ENCODE assay signal across 9 cellular contexts in genomic region chr16:67892375-67892774, GRCh38. TPM values are rescaled to one million over a fixed set of nuclear protein-coding genes. Genes with fewer than 3 reads are reported as not detected.
DNase-seq lines count a peak whose midpoint lies in the region; ATAC-seq, FAIRE-seq and TF ChIP-seq lines count a peak whose summit lies in the region.
"Had no signal": no experiment of that assay in that cellular context is flagged by ENCODE, and none has a peak within 500 bp of the region (broad histone marks: within the 10 kb centered on the region; RNA-seq: fewer than 3 reads in every experiment).

No MANE protein-coding gene starts in this region.

- no peak for DNase-seq in heart right ventricle
- DNase-seq in Right ventricle myocardium superior, result no peak
- no peak for DNase-seq in K562 (ENCODE audit: extremely low read depth in 1 of 4, low spot score in 3 of 4)
- DNase-seq in uterus, result no peak
- no peak for DNase-seq in mucosa of gallbladder (ENCODE audit: low spot score)
- no peak for DNase-seq in lower leg skin (ENCODE audit: low spot score in 2 of 2)

- 0 out of 2 replicates have a peak, but pooled peaks cover 4% of the 10 kb centered on the region for H4K20me1 ChIP-seq in K562 (replicated peaks; ENCODE audit: control insufficient read depth, insufficient read depth, low read length)

- intact Hi-C loops in heart right ventricle (cut with DNase I), result loop anchor here in 1 of 10 donors (5.0 kb wide), 1 partner anchor 50 kb away; the partner anchor contains the start of gene THAP11
- intact Hi-C loops in Right ventricle myocardium superior (cut with DNase I), result no loop called here
- intact Hi-C loops in K562 (cut with micrococcal nuclease), result loop anchor here (2.0 kb wide), 1 partner anchor 46 kb away; the partner anchor contains the start of genes CENPT and NUTF2
- intact Hi-C loops in uterus (cut with DNase I; ENCODE audit: low total_unique reads), result no loop called here
- intact Hi-C loops in lower leg skin (cut with DNase I; ENCODE audit: low total_unique reads), result no loop called here

- ATAC-seq in heart right ventricle (no peak), Right ventricle myocardium superior (ENCODE audit: poor library complexity) (no peak), K562 (no peak), GM21528 (IDR thresholded peaks at IDR 0.05; ENCODE audit: low FRiP score, unreplicated experiment) (no peak)

- POLR2A ChIA-PET in K562 (lab: Yijun Ruan, JAX), result interaction anchor here (0.6 to 1.6 kb wide), 4 partner anchors 13 to 44 kb away, joined by 3 to 5 read pairs (median 4); partner anchors contain the start of gene CTRL

- H3K27me3 ChIP-seq in heart right ventricle (no peaks in the 10 kb centered on the region), K562 (ENCODE audit: control insufficient read depth in 2 of 2, insufficient read depth in 2 of 2, low read length in 2 of 2) (no peaks in the 10 kb centered on the region), uterus (no peaks in the 10 kb centered on the region)

- peak overlapping the region in 8 of 10 donors; percentile 90 to 99 (median 98) for H3K27ac ChIP-seq in heart right ventricle
- H3K27ac ChIP-seq in K562 (ENCODE audit: extremely low read depth, low read depth, low read length), result peak overlapping the region; percentile 76; the same call in 2 of the 3 replicates
- H3K27ac ChIP-seq in mesodermal cell (ENCODE audit: low read depth, low read length, severe bottlenecking), result no peak overlapping the region
- peak overlapping the region; percentile 77 to 88 for H3K27ac ChIP-seq in uterus

- TF ChIP-seq POLR2A in K562 (conservative IDR thresholded peaks at IDR 0.05) (no peak), uterus (IDR thresholded peaks at IDR 0.05) (no peak), lower leg skin (IDR thresholded peaks at IDR 0.05) (no peak)

- H3K79me2 ChIP-seq in K562 (ENCODE audit: control insufficient read depth, insufficient read depth, low read length), result peaks cover 42% of the 10 kb centered on the region

- peak overlapping the region; percentile 70 for H3K4me2 ChIP-seq in K562 (ENCODE audit: insufficient read depth, low read length)

- no peaks in the 10 kb centered on the region for H3K9me1 ChIP-seq in K562 (ENCODE audit: control insufficient read depth, insufficient read depth, low read length)

- TF ChIP-seq EP300 in K562 (IDR thresholded peaks at IDR 0.05; ENCODE audit: low read length), result no peak

- H3K9me3 ChIP-seq in heart right ventricle (no peaks in the 10 kb centered on the region), K562 (replicated peaks; ENCODE audit: control insufficient read depth, insufficient read depth, low read depth, low read length) (no peaks in the 10 kb centered on the region), mesodermal cell (ENCODE audit: control insufficient read depth, low read length) (no peaks in the 10 kb centered on the region), uterus (no peaks in the 10 kb centered on the region)

- in situ Hi-C loops in K562 (cut with MboI), result no loop called here

- peak; percentile 44 for FAIRE-seq in K562 (lab: Jason Lieb, UNC)

- peak overlapping the region; percentile 83 for H2AFZ ChIP-seq in K562 (ENCODE audit: low read depth, low read length)

- no peak for TF ChIP-seq RAD21 in K562 (CRISPR knock-in tag; conservative IDR thresholded peaks at IDR 0.05 in 1 of 2, IDR thresholded peaks at IDR 0.05 in 1 of 2)

- WGBS in heart right ventricle, 2 donors, result 72% methylated on average over 5 of the region's 5 CpGs
- 29% methylated on average over 5 of the region's 5 CpGs for WGBS in K562 (ENCODE audit: insufficient coverage, low coverage, missing lambda C conversion rate)
- 70% methylated on average over 2 of the region's 5 CpGs; no CpG with 5 or more reads in 1 of the 2 experiments for WGBS in mesodermal cell (ENCODE audit: insufficient coverage in 2 of 2), 2 experiments
- 46 to 53% methylated on average over 5 of the region's 5 CpGs for WGBS in lower leg skin, 2 donors

- CTCF ChIA-PET in K562 (lab: Yijun Ruan, JAX; ENCODE audit: low intra/inter-chr PET ratio), result interaction anchor here (0.8 kb wide), 1 partner anchor 76 kb away, joined by 3 read pairs; no protein-coding TSS in a partner anchor

- BruUV-seq in K562 (replicated peaks; lab: Mats Ljungman, UMichigan), result TSS peak; percentile 84

- peak overlapping the region in 1 of 2 experiments; percentile 72; a peak in 2 of 4 replicates for H3K9ac ChIP-seq in K562 (ENCODE audit: insufficient read depth in 1 of 2, low read depth in 2 of 2, low read length in 2 of 2)

- H3K36me3 ChIP-seq in heart right ventricle (no peaks in the 10 kb centered on the region), K562 (ENCODE audit: control insufficient read depth, insufficient read depth, low read length) (0 out of 3 replicates have a peak, but pooled peaks cover 3% of the 10 kb centered on the region), mesodermal cell (ENCODE audit: control insufficient read depth, insufficient read depth, low read length) (peaks cover 4% of the 10 kb centered on the region), uterus (no peaks in the 10 kb centered on the region)

- TF ChIP-seq CTCF in heart right ventricle (IDR thresholded peaks at IDR 0.05), result no peak
- no peak for TF ChIP-seq CTCF in K562 (IDR thresholded peaks at IDR 0.05 in 2 of 3, conservative IDR thresholded peaks at IDR 0.05 in 1 of 3; ENCODE audit: insufficient read depth in 2 of 3, low read depth in 1 of 3, low read length in 3 of 3)
- TF ChIP-seq CTCF in uterus (IDR thresholded peaks at IDR 0.05), result no peak
- TF ChIP-seq CTCF in lower leg skin (IDR thresholded peaks at IDR 0.05), result no peak

- H3K4me1 ChIP-seq in heart right ventricle, result peaks cover 11 to 48% (median 45%) of the 10 kb centered on the region in 9 donors
- H3K4me1 ChIP-seq in K562 (replicated peaks in 1 of 2; ENCODE audit: control insufficient read depth in 2 of 2, insufficient read depth in 2 of 2, low read length in 2 of 2), result peaks cover 8 to 26% of the 10 kb centered on the region in 2 experiments; a peak in 4 of 5 replicates
- H3K4me1 ChIP-seq in mesodermal cell (ENCODE audit: control insufficient read depth, insufficient read depth, low read length, poor library complexity, severe bottlenecking), result peaks cover 6% of the 10 kb centered on the region
- H3K4me1 ChIP-seq in uterus, result peaks cover 0 to 11% of the 10 kb centered on the region in 2 donors

- H3K4me3 ChIP-seq in heart right ventricle, result peak overlapping the region in 9 of 10 donors; percentile 84 to 100 (median 97)
- peak overlapping the region; percentile 95 for H3K4me3 ChIP-seq in K562
- peak overlapping the region; percentile 93 for H3K4me3 ChIP-seq in mesodermal cell (ENCODE audit: extremely low read depth, insufficient read depth, low read length, poor library complexity, severe bottlenecking)
- H3K4me3 ChIP-seq in uterus, result peak overlapping the region; percentile 93 to 94
- H3K4me3 ChIP-seq in lower leg skin (ENCODE audit: low read depth, poor library complexity, severe bottlenecking), result no peak overlapping the region

RNA-seq across cellular contexts. Expression of gene PSKH1, which starts 0.7 kb away (rescaled TPM):
- total RNA-seq in heart right ventricle (10 to 100 TPM; 16.0 to 24.5 (median 20.5) TPM), Right ventricle myocardium superior (16.6 TPM), K562 (2014; rRNA removed) (6.7 and 6.9 TPM in 2 replicates), K562 (2014; rRNA removed; fragmentation: Illumina TruSeq; extraction: Trizol) (3.7 and 4.6 TPM in 2 replicates), K562 (2015; rRNA removed; fragmentation: Illumina TruSeq; extraction: Trizol) (7.7 and 9.4 TPM in 2 replicates), K562 (2021) (17.1 and 20.9 TPM in 2 replicates), uterus (10 to 100 TPM in 3 of 4 donors, 1 to 10 TPM in 1; 3.1 to 34.3 (median 24.5) TPM), mucosa of gallbladder (31.6 TPM), lower leg skin (10 to 100 TPM; 11.1 to 17.9 (median 14.4) TPM)
- polyA plus RNA-seq in heart right ventricle (10 to 100 TPM; 15.7 to 22.9 TPM), K562 (2011; rRNA removed) (15.7 and 18.9 TPM in 2 replicates), K562 (2014; fragmentation: Illumina TruSeq; extraction: Trizol) (11.8 and 15.4 TPM in 2 replicates), K562 (2014; fragmentation: Nextera tagmentation; extraction: Ambion mirVana) (1 to 10 TPM in 1 of 2 experiments, under 1 TPM in 1; 0.96 to 1.0 TPM), K562 (2014; rRNA removed) (10.7 and 12.1 TPM in 2 replicates)
- total RNA-seq in K562 (2011; cell fraction: chromatin; rRNA removed; ENCODE audit: low replicate concordance), result 20.7 and 55.9 TPM in 2 replicates
- 27.2 and 30.7 TPM in 2 replicates for total RNA-seq in K562 (2011; cell fraction: nucleolus; rRNA removed)
- 23.5 and 24.8 TPM in 2 replicates for total RNA-seq in K562 (2011; cell fraction: nucleoplasm; rRNA removed)
- 24.6 and 37.2 TPM in 2 replicates for polyA plus RNA-seq in K562 (2011; cell fraction: cytosol; rRNA removed)
- polyA plus RNA-seq in K562 (2011; cell fraction: nucleus; rRNA removed), result 21.2 and 32.6 TPM in 2 replicates
- 15.2 and 29.4 TPM in 2 replicates for polyA plus RNA-seq in K562 (2012)
- polyA minus RNA-seq in K562 (2011; rRNA and poly(A)+ RNA removed), result 13.8 and 19.3 TPM in 2 replicates
- polyA minus RNA-seq in K562 (2011; cell fraction: cytosol; rRNA and poly(A)+ RNA removed), result 15.1 and 16.6 TPM in 2 replicates
- polyA minus RNA-seq in K562 (2011; cell fraction: nucleus; rRNA and poly(A)+ RNA removed), result 11.6 and 11.7 TPM in 2 replicates
- polyA plus RNA-seq in mesodermal cell (2013, experiment 1 of 2), result 26.2 TPM
- 33.8 TPM for polyA plus RNA-seq in mesodermal cell (2013, experiment 2 of 2)

RNA-seq across cellular contexts. Expression of gene NRN1L, which starts 7.7 kb away (rescaled TPM):
- 1 to 10 TPM in 6 of 10 donors, not detected in 4; 1.1 to 2.7 (median 1.5) TPM for total RNA-seq in heart right ventricle
- polyA plus RNA-seq in heart right ventricle, result 1 to 10 TPM; 1.8 to 4.0 TPM
- not detected for total RNA-seq in Right ventricle myocardium superior
- total RNA-seq in K562 (2011; cell fraction: chromatin; rRNA removed; ENCODE audit: low replicate concordance), result 0.60 TPM in 1 of 2 replicates, not detected in the other
- total RNA-seq in K562 (2011; cell fraction: nucleolus; rRNA removed), result 0.83 and 1.6 TPM in 2 replicates
- 1.3 and 1.8 TPM in 2 replicates for total RNA-seq in K562 (2011; cell fraction: nucleoplasm; rRNA removed)
- 0.45 and 0.59 TPM in 2 replicates for total RNA-seq in K562 (2014; rRNA removed)
- total RNA-seq in K562 (2014; rRNA removed; fragmentation: Illumina TruSeq; extraction: Trizol), result not detected in 2 replicates
- total RNA-seq in K562 (2015; rRNA removed; fragmentation: Illumina TruSeq; extraction: Trizol), result not detected in 2 replicates
- total RNA-seq in K562 (2021), result 0.47 and 0.86 TPM in 2 replicates
- 0.22 TPM in 1 of 2 replicates, not detected in the other for polyA plus RNA-seq in K562 (2011; rRNA removed)
- 0.75 and 1.9 TPM in 2 replicates for polyA plus RNA-seq in K562 (2011; cell fraction: cytosol; rRNA removed)
- polyA plus RNA-seq in K562 (2011; cell fraction: nucleus; rRNA removed), result 3.1 and 4.8 TPM in 2 replicates
- 0.20 and 2.4 TPM in 2 replicates for polyA plus RNA-seq in K562 (2012)
- 0.47 TPM in 1 of 2 replicates, not detected in the other for polyA plus RNA-seq in K562 (2014; fragmentation: Illumina TruSeq; extraction: Trizol)
- not detected for polyA plus RNA-seq in K562 (2014; fragmentation: Nextera tagmentation; extraction: Ambion mirVana)
- 0.43 and 0.64 TPM in 2 replicates for polyA plus RNA-seq in K562 (2014; rRNA removed)
- polyA minus RNA-seq in K562 (2011; rRNA and poly(A)+ RNA removed), result not detected in 2 replicates
- polyA minus RNA-seq in K562 (2011; cell fraction: cytosol; rRNA and poly(A)+ RNA removed), result not detected in 2 replicates
- not detected in 2 replicates for polyA minus RNA-seq in K562 (2011; cell fraction: nucleus; rRNA and poly(A)+ RNA removed)
- polyA plus RNA-seq in mesodermal cell (2013, experiment 1 of 2), result 1.00 TPM
- polyA plus RNA-seq in mesodermal cell (2013, experiment 2 of 2), result not detected
- 1 to 10 TPM in 1 of 4 donors, not detected in 3; 2.1 TPM for total RNA-seq in uterus
- 1.2 TPM for total RNA-seq in mucosa of gallbladder
- 1 to 10 TPM in 1 of 4 donors, under 1 TPM in 2, not detected in 1; 0.65 to 3.7 (median 0.80) TPM for total RNA-seq in lower leg skin
- total RNA-seq: G401 had no signal

RNA-seq across cellular contexts. Expression of gene EDC4, which starts 19.5 kb away (rescaled TPM):
- total RNA-seq in heart right ventricle, result 10 to 100 TPM; 25.8 to 41.6 (median 31.3) TPM
- polyA plus RNA-seq in heart right ventricle, result 10 to 100 TPM; 30.2 to 46.8 TPM
- 30.6 TPM for total RNA-seq in Right ventricle myocardium superior
- total RNA-seq in K562 (2011; cell fraction: chromatin; rRNA removed; ENCODE audit: low replicate concordance), result 174 and 524 TPM in 2 replicates
- 286 and 293 TPM in 2 replicates for total RNA-seq in K562 (2011; cell fraction: nucleolus; rRNA removed)
- 178 and 194 TPM in 2 replicates for total RNA-seq in K562 (2011; cell fraction: nucleoplasm; rRNA removed)
- 84.6 and 102 TPM in 2 replicates for total RNA-seq in K562 (2014; rRNA removed)
- 59.5 and 74.0 TPM in 2 replicates for total RNA-seq in K562 (2014; rRNA removed; fragmentation: Illumina TruSeq; extraction: Trizol)
- 68.9 and 71.2 TPM in 2 replicates for total RNA-seq in K562 (2015; rRNA removed; fragmentation: Illumina TruSeq; extraction: Trizol)
- total RNA-seq in K562 (2021), result 111 and 131 TPM in 2 replicates
- polyA plus RNA-seq in K562 (2011; rRNA removed), result 63.0 and 84.1 TPM in 2 replicates
- polyA plus RNA-seq in K562 (2011; cell fraction: cytosol; rRNA removed), result 87.9 and 129 TPM in 2 replicates
- polyA plus RNA-seq in K562 (2011; cell fraction: nucleus; rRNA removed), result 408 and 453 TPM in 2 replicates
- 75.2 and 111 TPM in 2 replicates for polyA plus RNA-seq in K562 (2012)
- 106 and 113 TPM in 2 replicates for polyA plus RNA-seq in K562 (2014; fragmentation: Illumina TruSeq; extraction: Trizol)
- 1 to 10 TPM; 1.1 to 2.7 TPM for polyA plus RNA-seq in K562 (2014; fragmentation: Nextera tagmentation; extraction: Ambion mirVana)
- polyA plus RNA-seq in K562 (2014; rRNA removed), result 72.2 and 91.1 TPM in 2 replicates
- polyA minus RNA-seq in K562 (2011; rRNA and poly(A)+ RNA removed), result 56.9 and 154 TPM in 2 replicates
- 115 and 124 TPM in 2 replicates for polyA minus RNA-seq in K562 (2011; cell fraction: cytosol; rRNA and poly(A)+ RNA removed)
- 72.2 and 91.3 TPM in 2 replicates for polyA minus RNA-seq in K562 (2011; cell fraction: nucleus; rRNA and poly(A)+ RNA removed)
- 63.8 TPM for polyA plus RNA-seq in mesodermal cell (2013, experiment 1 of 2)
- 47.6 TPM for polyA plus RNA-seq in mesodermal cell (2013, experiment 2 of 2)
- total RNA-seq in uterus, result 10 to 100 TPM; 19.4 to 63.7 (median 50.7) TPM
- 59.5 TPM for total RNA-seq in mucosa of gallbladder
- 10 to 100 TPM; 38.6 to 86.5 (median 56.7) TPM for total RNA-seq in lower leg skin

RNA-seq across cellular contexts. Expression of gene CTRL, which starts 39.3 kb away (rescaled TPM):
- total RNA-seq in heart right ventricle, result 1 to 10 TPM in 2 of 10 donors, under 1 TPM in 8; 0.39 to 1.6 (median 0.84) TPM
- polyA plus RNA-seq in heart right ventricle, result 1 to 10 TPM in 1 of 2 donors, under 1 TPM in 1; 0.74 to 2.0 TPM
- 0.78 TPM for total RNA-seq in Right ventricle myocardium superior
- 6.7 and 9.8 TPM in 2 replicates for total RNA-seq in K562 (2011; cell fraction: chromatin; rRNA removed; ENCODE audit: low replicate concordance)
- total RNA-seq in K562 (2011; cell fraction: nucleolus; rRNA removed), result 9.2 and 10.8 TPM in 2 replicates
- total RNA-seq in K562 (2011; cell fraction: nucleoplasm; rRNA removed), result 3.4 and 3.5 TPM in 2 replicates
- 4.0 and 5.6 TPM in 2 replicates for total RNA-seq in K562 (2014; rRNA removed)
- total RNA-seq in K562 (2014; rRNA removed; fragmentation: Illumina TruSeq; extraction: Trizol), result 2.0 and 2.4 TPM in 2 replicates
- total RNA-seq in K562 (2015; rRNA removed; fragmentation: Illumina TruSeq; extraction: Trizol), result 2.4 and 3.4 TPM in 2 replicates
- 3.8 and 4.1 TPM in 2 replicates for total RNA-seq in K562 (2021)
- polyA plus RNA-seq in K562 (2011; rRNA removed), result 1.4 TPM in 2 replicates
- polyA plus RNA-seq in K562 (2011; cell fraction: cytosol; rRNA removed), result 2.0 and 5.9 TPM in 2 replicates
- polyA plus RNA-seq in K562 (2011; cell fraction: nucleus; rRNA removed), result 4.2 and 10.5 TPM in 2 replicates
- 1.8 and 4.6 TPM in 2 replicates for polyA plus RNA-seq in K562 (2012)
- polyA plus RNA-seq in K562 (2014; fragmentation: Illumina TruSeq; extraction: Trizol), result 3.3 TPM in 2 replicates
- 1 to 10 TPM; 1.7 to 2.5 TPM for polyA plus RNA-seq in K562 (2014; fragmentation: Nextera tagmentation; extraction: Ambion mirVana)
- polyA plus RNA-seq in K562 (2014; rRNA removed), result 5.2 and 5.5 TPM in 2 replicates
- polyA minus RNA-seq in K562 (2011; rRNA and poly(A)+ RNA removed), result 0.75 and 1.7 TPM in 2 replicates
- polyA minus RNA-seq in K562 (2011; cell fraction: cytosol; rRNA and poly(A)+ RNA removed), result 0.95 and 1.7 TPM in 2 replicates
- polyA minus RNA-seq in K562 (2011; cell fraction: nucleus; rRNA and poly(A)+ RNA removed), result 0.78 and 2.2 TPM in 2 replicates
- not detected for polyA plus RNA-seq in mesodermal cell (2013, experiment 1 of 2)
- polyA plus RNA-seq in mesodermal cell (2013, experiment 2 of 2), result 0.20 TPM
- 1 to 10 TPM in 1 of 4 donors, not detected in 3; 1.0 TPM for total RNA-seq in uterus
- total RNA-seq in mucosa of gallbladder, result 1.1 TPM
- 1 to 10 TPM in 1 of 4 donors, under 1 TPM in 1, not detected in 2; 0.84 to 1.7 TPM for total RNA-seq in lower leg skin
- total RNA-seq: G401 had no signal

RNA-seq across cellular contexts. Expression of gene PSMB10, which starts 44.3 kb away (rescaled TPM):
- total RNA-seq in heart right ventricle (100 to 1,000 TPM in 1 of 10 donors, 10 to 100 TPM in 9; 48.9 to 164 (median 62.8) TPM), Right ventricle myocardium superior (59.0 TPM), K562 (2014; rRNA removed) (101 and 105 TPM in 2 replicates), K562 (2014; rRNA removed; fragmentation: Illumina TruSeq; extraction: Trizol) (17.9 and 24.9 TPM in 2 replicates), K562 (2015; rRNA removed; fragmentation: Illumina TruSeq; extraction: Trizol) (53.1 and 53.4 TPM in 2 replicates), K562 (2021) (73.0 and 73.1 TPM in 2 replicates), uterus (10 to 100 TPM in 3 of 4 donors, 1 to 10 TPM in 1; 9.5 to 30.7 (median 15.3) TPM), mucosa of gallbladder (68.8 TPM), lower leg skin (10 to 100 TPM; 11.4 to 20.4 (median 17.8) TPM)
- polyA plus RNA-seq in heart right ventricle (100 to 1,000 TPM in 1 of 2 donors, 10 to 100 TPM in 1; 87.4 to 170 TPM), K562 (2011; rRNA removed) (17.3 and 21.0 TPM in 2 replicates), K562 (2014; fragmentation: Illumina TruSeq; extraction: Trizol) (11.7 and 44.6 TPM in 2 replicates), K562 (2014; fragmentation: Nextera tagmentation; extraction: Ambion mirVana) (10 to 100 TPM; 33.5 to 51.0 TPM), K562 (2014; rRNA removed) (94.1 and 118 TPM in 2 replicates)
- 1.6 and 9.1 TPM in 2 replicates for total RNA-seq in K562 (2011; cell fraction: chromatin; rRNA removed; ENCODE audit: low replicate concordance)
- 14.7 and 18.7 TPM in 2 replicates for total RNA-seq in K562 (2011; cell fraction: nucleolus; rRNA removed)
- 7.4 and 9.6 TPM in 2 replicates for total RNA-seq in K562 (2011; cell fraction: nucleoplasm; rRNA removed)
- polyA plus RNA-seq in K562 (2011; cell fraction: cytosol; rRNA removed), result 46.1 and 143 TPM in 2 replicates
- 17.2 and 24.0 TPM in 2 replicates for polyA plus RNA-seq in K562 (2011; cell fraction: nucleus; rRNA removed)
- 84.8 and 94.3 TPM in 2 replicates for polyA plus RNA-seq in K562 (2012)
- 2.5 and 3.3 TPM in 2 replicates for polyA minus RNA-seq in K562 (2011; rRNA and poly(A)+ RNA removed)
- polyA minus RNA-seq in K562 (2011; cell fraction: cytosol; rRNA and poly(A)+ RNA removed), result 20.3 and 25.1 TPM in 2 replicates
- 13.1 and 14.0 TPM in 2 replicates for polyA minus RNA-seq in K562 (2011; cell fraction: nucleus; rRNA and poly(A)+ RNA removed)
- 12.5 TPM for polyA plus RNA-seq in mesodermal cell (2013, experiment 1 of 2)
- 10.1 TPM for polyA plus RNA-seq in mesodermal cell (2013, experiment 2 of 2)
